In genomic region chr6:130713144-130713543, GRCh38 we compare ENCODE assay signal across 21 cellular contexts.
DNase-seq lines count a peak whose midpoint lies in the region; ATAC-seq, FAIRE-seq and TF ChIP-seq lines count a peak whose summit lies in the region.
"Had no signal": no experiment of that assay in that cellular context is flagged by ENCODE, and none has a peak within 500 bp of the region (broad histone marks: within the 10 kb centered on the region; RNA-seq: fewer than 3 reads in every experiment).

No MANE protein-coding gene starts in this region.

- peak overlapping the region; percentile 22 for H3K27ac Mint-ChIP-seq in endothelial cell (ENCODE audit: unreplicated experiment)
- H3K27ac Mint-ChIP-seq in nephron progenitor cell, result no peak overlapping the region
- H3K27ac Mint-ChIP-seq: activated CD4-positive, alpha-beta T cell treated with anti-CD3 and anti-CD28 coated beads, Interleukin-2, amount 10 ng/mL, durations not matched to agents 24 days and 14 days; effector memory CD8-positive, alpha-beta T cell; naive thymus-derived CD8-positive, alpha-beta T cell; T-cell had no signal

- H3K4me1 ChIP-seq in small intestine (ENCODE audit: control insufficient read depth in 2 of 2, insufficient read depth in 1 of 2, low read depth in 1 of 2, low read length in 1 of 2) (peaks cover 0 to 2% of the 10 kb centered on the region in 2 donors), thyroid gland (no peaks in the 10 kb centered on the region)

- H3K9me3 Mint-ChIP-seq in endothelial cell (ENCODE audit: unreplicated experiment), result no peaks in the 10 kb centered on the region
- H3K9me3 Mint-ChIP-seq in nephron progenitor cell, result peaks cover 7% of the 10 kb centered on the region
- H3K9me3 Mint-ChIP-seq: effector memory CD8-positive, alpha-beta T cell had no signal

- intact Hi-C loops in thyroid gland (cut with DNase I), result no loop called here

- no peak overlapping the region for H3K4me3 Mint-ChIP-seq in endothelial cell (ENCODE audit: unreplicated experiment)
- no peak overlapping the region for H3K4me3 Mint-ChIP-seq in nephron progenitor cell
- H3K4me3 Mint-ChIP-seq: activated CD4-positive, alpha-beta T cell treated with anti-CD3 and anti-CD28 coated beads, Interleukin-2, amount 10 ng/mL, durations not matched to agents 24 days and 14 days; effector memory CD8-positive, alpha-beta T cell; naive thymus-derived CD8-positive, alpha-beta T cell; T-cell had no signal

- H3K4me1 Mint-ChIP-seq in endothelial cell (ENCODE audit: unreplicated experiment), result peaks cover 20% of the 10 kb centered on the region
- peaks cover 44% of the 10 kb centered on the region for H3K4me1 Mint-ChIP-seq in nephron progenitor cell

- H3K36me3 ChIP-seq in small intestine (ENCODE audit: control insufficient read depth in 2 of 2, insufficient read depth in 2 of 2, low read length in 2 of 2) (no peaks in the 10 kb centered on the region), thyroid gland (no peaks in the 10 kb centered on the region)

- H3K9me3 ChIP-seq in small intestine (ENCODE audit: control insufficient read depth, low read depth), result no peaks in the 10 kb centered on the region
- no peaks in the 10 kb centered on the region for H3K9me3 ChIP-seq in thyroid gland

- H3K4me3 ChIP-seq in small intestine (ENCODE audit: low read depth in 1 of 2, low read length in 2 of 2) (no peak overlapping the region), thyroid gland (replicated peaks in 1 of 3) (no peak overlapping the region)

- H3K36me3 Mint-ChIP-seq in endothelial cell (ENCODE audit: low read depth, unreplicated experiment) (no peaks in the 10 kb centered on the region), nephron progenitor cell (ENCODE audit: low read depth) (no peaks in the 10 kb centered on the region)
- H3K36me3 Mint-ChIP-seq: naive thymus-derived CD8-positive, alpha-beta T cell; T-cell had no signal

- TF ChIP-seq POLR2A in thyroid gland (IDR thresholded peaks at IDR 0.05), result no peak

- 71 to 86% (median 81%) methylated on average over 3 of the region's 3 CpGs for WGBS in small intestine, 3 donors
- 21 to 38% methylated on average over 3 of the region's 3 CpGs for WGBS in thyroid gland, 2 donors

- ATAC-seq in GM21737 (IDR thresholded peaks at IDR 0.05; ENCODE audit: unreplicated experiment), result no peak
- ATAC-seq: effector memory CD8-positive, alpha-beta T cell; naive thymus-derived CD8-positive, alpha-beta T cell; T-cell had no signal

- DNase-seq in Ammon's horn (ENCODE audit: low spot score) (peak; percentile 75), SK-N-DZ (ENCODE audit: low spot score) (peak; percentile 40), endothelial cell (ENCODE audit: low spot score) (peak; percentile 15), nephron progenitor cell (peak; percentile 68), NCI-H345 (lab: John Stamatoyannopoulos, UW) (no peak), small intestine (no peak), thyroid gland (no peak)
- DNase-seq: ACHN; activated CD4-positive, alpha-beta T cell treated with anti-CD3 and anti-CD28 coated beads, Interleukin-2, amount 10 ng/mL, durations not matched to agents 24 days and 14 days; activated CD8-positive, alpha-beta memory T cell treated with anti-CD3 and anti-CD28 coated beads, Interleukin-2, amount 50 U/mL, for 4 hours; activated gamma-delta T cell; cerebellar nuclear complex; DMS 273 treated with DMSO at 0.1 percent for 48 hours; effector memory CD8-positive, alpha-beta T cell; KG1; mesenchymal stem cell; naive thymus-derived CD8-positive, alpha-beta T cell; NCI-H2029; stimulated activated CD8-positive, alpha-beta memory T cell treated with anti-CD3 and anti-CD28 coated beads, Interleukin-4, amount 100 ng/mL, for 48 hours; T-cell had no signal

- H3K27me3 Mint-ChIP-seq in endothelial cell (ENCODE audit: unreplicated experiment) (peaks cover 4% of the 10 kb centered on the region), nephron progenitor cell (ENCODE audit: low read depth, poor library complexity) (peaks cover 14% of the 10 kb centered on the region)
- H3K27me3 Mint-ChIP-seq: activated CD4-positive, alpha-beta T cell treated with anti-CD3 and anti-CD28 coated beads, Interleukin-2, amount 10 ng/mL, durations not matched to agents 24 days and 14 days; effector memory CD8-positive, alpha-beta T cell; naive thymus-derived CD8-positive, alpha-beta T cell; T-cell had no signal

- H3K27ac ChIP-seq in small intestine (ENCODE audit: low read depth in 1 of 2, low read length in 1 of 2) (no peak overlapping the region), thyroid gland (no peak overlapping the region)

- H3K27me3 ChIP-seq in small intestine (ENCODE audit: control insufficient read depth in 2 of 2, insufficient read depth in 2 of 2, low read length in 2 of 2) (no peaks in the 10 kb centered on the region), thyroid gland (no peaks in the 10 kb centered on the region)

- TF ChIP-seq CTCF in endothelial cell (IDR thresholded peaks at IDR 0.05; ENCODE audit: unreplicated experiment), result no peak
- no peak for TF ChIP-seq CTCF in nephron progenitor cell (IDR thresholded peaks at IDR 0.05)
- no peak for TF ChIP-seq CTCF in thyroid gland (IDR thresholded peaks at IDR 0.05)

- FAIRE-seq in small intestine (lab: Jason Lieb, UNC), result no peak

Comparison
In these comparisons a context has a peak if more than half of its experiments do, and no peak if none do; other contexts are left out.
1. DNase-seq: peak in Ammon's horn (single experiment), SK-N-DZ (single experiment), endothelial cell (single experiment) and nephron progenitor cell (single experiment); none in NCI-H345 (single experiment), small intestine (single experiment) and thyroid gland (0 of 2).